In the genomic region with DNA sequence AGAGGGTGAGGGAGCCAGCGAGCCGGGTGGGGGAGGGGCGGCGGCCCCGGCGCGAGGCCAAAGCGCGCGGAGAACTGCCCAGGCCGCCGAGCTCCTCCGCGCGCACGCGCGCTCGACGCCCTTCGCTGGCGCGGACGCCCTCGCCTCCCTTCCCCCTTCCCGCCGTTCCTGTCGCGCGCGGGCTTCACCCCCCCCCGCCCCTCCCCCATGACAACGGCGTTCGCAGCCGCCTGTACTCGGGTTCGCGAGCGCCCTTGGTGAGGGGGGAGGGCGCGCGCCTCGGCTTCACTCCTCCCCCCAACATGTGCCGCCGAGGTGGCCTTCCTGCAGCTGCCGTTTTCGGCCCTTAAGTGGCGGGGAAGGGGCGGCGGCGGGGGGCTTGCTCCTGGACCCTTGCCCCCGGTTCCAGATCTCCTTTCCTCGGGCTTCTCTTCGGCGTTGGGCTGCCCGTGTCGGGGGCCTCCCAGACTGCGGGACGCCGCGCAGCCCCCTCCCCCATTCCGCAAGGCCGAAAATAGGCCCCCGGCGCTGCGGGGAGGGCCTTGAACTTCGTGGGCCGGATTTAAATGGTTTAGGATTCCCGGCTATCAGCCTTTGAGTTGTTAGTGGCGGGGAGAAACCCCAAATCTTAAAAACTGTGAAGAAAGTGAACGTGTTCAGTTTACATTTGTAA, we compare ENCODE assay signal across 9 cellular contexts. TPM values are rescaled to one million over a fixed set of nuclear protein-coding genes. Genes with fewer than 3 reads are reported as not detected.
DNase-seq lines count a peak whose midpoint lies in the region; FAIRE-seq and TF ChIP-seq lines count a peak whose summit lies in the region.
"Had no signal": no experiment of that assay in that cellular context is flagged by ENCODE, and none has a peak within 500 bp of the region (broad histone marks: within the 10 kb centered on the region; RNA-seq: fewer than 3 reads in every experiment).

No MANE protein-coding gene starts in this region.

- intact Hi-C loops in MCF 10A (cut with micrococcal nuclease), result loop anchor here (2.0 kb wide), 1 partner anchor 16 kb away; no protein-coding TSS in a partner anchor

- H3K4me3 Mint-ChIP-seq in MCF 10A (ENCODE audit: unreplicated experiment), result peak overlapping the region; percentile 89

- H3K4me3 ChIP-seq in SJSA1, result peak overlapping the region; percentile 95
- H3K4me3 ChIP-seq in iPS-20b (ENCODE audit: low read length), result peak overlapping the region; percentile 87
- peak overlapping the region; percentile 73 for H3K4me3 ChIP-seq in skeletal muscle cell (ENCODE audit: low read depth, low read length)

- H3K36me3 Mint-ChIP-seq in MCF 10A (ENCODE audit: insufficient read depth, unreplicated experiment), result peaks cover 66% of the 10 kb centered on the region

- H3K9me3 Mint-ChIP-seq in MCF 10A (ENCODE audit: unreplicated experiment), result no peaks in the 10 kb centered on the region

- CTCF ChIA-PET in MCF 10A (lab: Yijun Ruan, JAX), result interaction anchor here (0.6 to 3.4 kb wide), 7 partner anchors 13 to 115 kb away, joined by 3 to 15 read pairs (median 4); no protein-coding TSS in a partner anchor

- FAIRE-seq in H54 (lab: Jason Lieb, UNC), result no peak
- FAIRE-seq: A204.1 had no signal

- POLR2A ChIA-PET in MCF 10A (lab: Yijun Ruan, JAX), result interaction anchor here (0.6 to 6.4 kb wide), 28 partner anchors 9 to 1075 kb away, joined by 3 to 190 read pairs (median 4); partner anchors contain the start of genes ELOB, FLYWCH1, FLYWCH2 and KCTD5

- peak overlapping the region; percentile 98 for H3K9ac ChIP-seq in iPS-20b (ENCODE audit: low read depth, low read length)

- H3K36me3 ChIP-seq in SJSA1 (peaks cover 63% of the 10 kb centered on the region), iPS-20b (ENCODE audit: insufficient read depth, low read depth, low read length) (peaks cover 34% of the 10 kb centered on the region)

- DNase-seq in NCI-H1436 (lab: John Stamatoyannopoulos, UW), result peak; percentile 66
- DNase-seq in NCI-H1436 treated with DMSO at 0.1 percent for 48 hours (lab: John Stamatoyannopoulos, UW), result no peak
- peak; percentile 85 for DNase-seq in H54 (ENCODE audit: insufficient read length, low spot score)
- peak; percentile 84 for DNase-seq in LoVo (ENCODE audit: low spot score)
- peak in 1 of 2 experiments; percentile 85 for DNase-seq in SJSA1 (ENCODE audit: low read depth in 1 of 2, low spot score in 2 of 2)
- peak; percentile 74 for DNase-seq in MCF 10A (ENCODE audit: unreplicated experiment)
- DNase-seq in skeletal muscle cell (ENCODE audit: low read depth), result peak; percentile 32

- H3K9me3 ChIP-seq in SJSA1 (replicated peaks) (no peaks in the 10 kb centered on the region; the same call in 1 of the 2 replicates), iPS-20b (ENCODE audit: insufficient read depth, low read depth, low read length) (no peaks in the 10 kb centered on the region)

- H3K27me3 ChIP-seq in SJSA1 (replicated peaks), result no peaks in the 10 kb centered on the region
- no peaks in the 10 kb centered on the region for H3K27me3 ChIP-seq in iPS-20b (ENCODE audit: insufficient read depth, low read length)

- H3K4me1 Mint-ChIP-seq in MCF 10A (ENCODE audit: insufficient read depth, unreplicated experiment), result peaks cover 43% of the 10 kb centered on the region

- BruUV-seq in MCF 10A (replicated peaks; lab: Mats Ljungman, UMichigan), result no TSS peak

- no peaks in the 10 kb centered on the region for H3K27me3 Mint-ChIP-seq in MCF 10A (ENCODE audit: insufficient read depth, unreplicated experiment)

- H3K4me1 ChIP-seq in SJSA1 (replicated peaks) (peaks cover 17% of the 10 kb centered on the region), iPS-20b (ENCODE audit: insufficient read depth, low read length) (peaks cover 9% of the 10 kb centered on the region)

- no peak for TF ChIP-seq CTCF in MCF 10A (IDR thresholded peaks at IDR 0.05; ENCODE audit: unreplicated experiment)

- no peak for TF ChIP-seq POLR2A in H54 (IDR thresholded peaks at IDR 0.05; ENCODE audit: low read depth, low read length)

- H3K27ac ChIP-seq in SJSA1, result peak overlapping the region; percentile 99
- peak overlapping the region; percentile 75 for H3K27ac ChIP-seq in iPS-20b (ENCODE audit: low read length)

- H3K27ac Mint-ChIP-seq in MCF 10A (ENCODE audit: low read depth, unreplicated experiment), result peak overlapping the region; percentile 99

RNA-seq across cellular contexts. Expression of gene SRRM2, which starts 0.5 kb away (rescaled TPM):
- total RNA-seq in SJSA1 (2014; rRNA removed; shearing (Covaris generic)), result 45.0 and 49.1 TPM in 2 replicates
- 710 and 779 TPM in 2 replicates for total RNA-seq in MCF 10A (2022)

RNA-seq across cellular contexts. Expression of gene ELOB, which starts 24.1 kb away (rescaled TPM):
- 311 and 727 TPM in 2 replicates for total RNA-seq in SJSA1 (2014; rRNA removed; shearing (Covaris generic))
- 438 and 504 TPM in 2 replicates for total RNA-seq in MCF 10A (2022)

RNA-seq across cellular contexts. Expression of gene PRSS27, which starts 33.0 kb away (rescaled TPM):
- 0.37 TPM in 1 of 2 replicates, not detected in the other for total RNA-seq in SJSA1 (2014; rRNA removed; shearing (Covaris generic))
- total RNA-seq in MCF 10A (2022), result 5.8 and 6.3 TPM in 2 replicates

RNA-seq across cellular contexts. Expression of gene PRSS33, which starts 34.4 kb away (rescaled TPM):
- total RNA-seq in SJSA1 (2014; rRNA removed; shearing (Covaris generic)), result not detected in 2 replicates
- total RNA-seq in MCF 10A (2022), result not detected in 2 replicates

RNA-seq across cellular contexts. Expression of gene PRSS41, which starts 45.3 kb away (rescaled TPM):
- not detected in 2 replicates for total RNA-seq in SJSA1 (2014; rRNA removed; shearing (Covaris generic))
- total RNA-seq in MCF 10A (2022), result not detected in 2 replicates

Comparison
In these comparisons a context has a peak if more than half of its experiments do, and no peak if none do; other contexts are left out.
1. RNA of gene SRRM2, which starts 0.5 kb away (total RNA-seq): 710 to 779 TPM in MCF 10A; 45.0 to 49.1 TPM in SJSA1; every median in the first group is over 10 times any median in the second.
2. Peak in every context shown above with its lines, with median percentiles within 50 percentile points of each other: H3K4me3 ChIP-seq.